ENCODE assay signal across 10 cellular contexts in the genomic region with DNA sequence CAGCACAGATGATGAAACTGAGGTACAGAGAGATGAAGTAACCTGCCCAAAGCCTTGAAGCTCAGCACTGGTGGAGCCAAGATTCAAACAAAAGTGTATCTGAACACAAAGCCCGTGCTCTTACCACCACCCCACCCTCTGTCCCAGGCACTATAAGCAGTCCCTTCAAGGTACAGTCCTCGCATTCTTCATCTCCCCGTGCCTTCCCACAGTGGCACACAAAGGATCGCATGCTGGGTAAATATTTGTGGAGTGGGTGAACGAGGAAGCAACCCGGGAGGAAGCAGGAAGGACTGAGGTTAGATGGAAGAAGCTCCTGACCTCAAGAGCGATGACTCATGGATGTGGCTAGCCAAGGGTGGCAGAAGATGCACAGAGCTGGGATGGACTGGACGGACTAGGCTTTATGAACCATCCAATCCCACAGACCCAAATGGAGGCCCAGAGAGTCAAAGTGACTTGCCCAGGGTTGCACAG. TPM values are rescaled to one million over a fixed set of nuclear protein-coding genes. Genes with fewer than 3 reads are reported as not detected.
A peak's percentile ranks its signal among the peaks of the same experiment; 100 is the strongest.
DNase-seq lines count a peak whose midpoint lies in the region; ATAC-seq and TF ChIP-seq lines count a peak whose summit lies in the region.
"Had no signal": no experiment of that assay in that cellular context is flagged by ENCODE, and none has a peak within 500 bp of the region (broad histone marks: within the 10 kb centered on the region; RNA-seq: fewer than 3 reads in every experiment).

No MANE protein-coding gene starts in this region.

- peak overlapping the region; percentile 86 for H3K27ac Mint-ChIP-seq in activated T-helper 17 cell treated with anti-CD3 and anti-CD28 coated beads, Interleukin-2, amount 50 U/mL, for 72 hours

- H3K4me3 Mint-ChIP-seq in activated T-helper 17 cell treated with anti-CD3 and anti-CD28 coated beads, Interleukin-2, amount 50 U/mL, for 72 hours, result peak overlapping the region; percentile 66

- H3K36me3 ChIP-seq in left lung (no peaks in the 10 kb centered on the region), H7 (replicated peaks; ENCODE audit: control insufficient read depth, insufficient read depth, low read length) (no peaks in the 10 kb centered on the region)
- H3K36me3 ChIP-seq: ascending aorta, Peyer's patch had no signal

- DNase-seq in DMS53 (lab: John Stamatoyannopoulos, UW) (peak; percentile 83), M059J (ENCODE audit: low read depth) (peak; percentile 91), left lung (no peak), anterior cingulate cortex (lab: John Stamatoyannopoulos, UW) (no peak), H7 (no peak)
- DNase-seq in activated CD4-positive, CD25-positive, alpha-beta regulatory T cell treated with anti-CD3 and anti-CD28 coated beads, Interleukin-2, amount 50 U/mL, for 72 hours, result no peak

- intact Hi-C loops in left lung (cut with DNase I), result no loop called here

- no peaks in the 10 kb centered on the region for H3K27me3 Mint-ChIP-seq in activated T-helper 17 cell treated with anti-CD3 and anti-CD28 coated beads, Interleukin-2, amount 50 U/mL, for 72 hours

- peaks cover 21% of the 10 kb centered on the region for H3K4me1 Mint-ChIP-seq in activated T-helper 17 cell treated with anti-CD3 and anti-CD28 coated beads, Interleukin-2, amount 50 U/mL, for 72 hours

- H3K27me3 ChIP-seq in left lung, result no peaks in the 10 kb centered on the region
- no peaks in the 10 kb centered on the region for H3K27me3 ChIP-seq in H7 (ENCODE audit: control insufficient read depth, insufficient read depth, low read length)
- H3K27me3 ChIP-seq: ascending aorta, Peyer's patch had no signal

- no peaks in the 10 kb centered on the region for H3K36me3 Mint-ChIP-seq in activated T-helper 17 cell treated with anti-CD3 and anti-CD28 coated beads, Interleukin-2, amount 50 U/mL, for 72 hours (ENCODE audit: low read depth)

- H3K9me3 ChIP-seq in left lung, result no peaks in the 10 kb centered on the region
- H3K9me3 ChIP-seq: ascending aorta, Peyer's patch had no signal

- no peaks in the 10 kb centered on the region for H3K9me3 Mint-ChIP-seq in activated T-helper 17 cell treated with anti-CD3 and anti-CD28 coated beads, Interleukin-2, amount 50 U/mL, for 72 hours

- no peak overlapping the region for H3K27ac ChIP-seq in left lung
- H3K27ac ChIP-seq: ascending aorta, Peyer's patch had no signal

- ATAC-seq in activated T-helper 17 cell treated with anti-CD3 and anti-CD28 coated beads, Interleukin-2, amount 50 U/mL, for 72 hours (replicated peaks), result peak; percentile 61
- peak; percentile 55 for ATAC-seq in left lung
- no peak for ATAC-seq in GM18873 (IDR thresholded peaks at IDR 0.05; ENCODE audit: low FRiP score, unreplicated experiment)

- TF ChIP-seq CTCF in left lung (IDR thresholded peaks at IDR 0.05), result no peak

- no peak overlapping the region for H3K4me3 ChIP-seq in left lung
- H3K4me3 ChIP-seq in H7 (ENCODE audit: insufficient read depth, low read depth, low read length), result no peak overlapping the region
- H3K4me3 ChIP-seq: ascending aorta, Peyer's patch had no signal

- peaks cover 2 to 37% of the 10 kb centered on the region in 2 donors for H3K4me1 ChIP-seq in left lung
- H3K4me1 ChIP-seq: ascending aorta, Peyer's patch had no signal

RNA-seq across cellular contexts. Expression of a gene that starts 18.4 kb away (rescaled TPM):
- total RNA-seq in M059J (2014; rRNA removed; shearing (Covaris generic)), result 18.8 and 20.4 TPM in 2 replicates
- under 1 TPM; 0.32 to 0.56 TPM for total RNA-seq in activated T-helper 17 cell treated with anti-CD3 and anti-CD28 coated beads, Interleukin-2, amount 50 U/mL, for 72 hours
- total RNA-seq in left lung, result 10 to 100 TPM; 15.6 to 17.3 TPM
- 13.4 and 16.9 TPM in 2 replicates for total RNA-seq in H7 (2014; rRNA removed; shearing (Covaris generic))

RNA-seq across cellular contexts. Expression of a gene that starts 37.9 kb away (rescaled TPM):
- 75.3 and 94.5 TPM in 2 replicates for total RNA-seq in M059J (2014; rRNA removed; shearing (Covaris generic))
- 100 to 1,000 TPM in 1 of 2 donors, 10 to 100 TPM in 1; 93.3 to 147 TPM for total RNA-seq in activated T-helper 17 cell treated with anti-CD3 and anti-CD28 coated beads, Interleukin-2, amount 50 U/mL, for 72 hours
- 100 to 1,000 TPM in 1 of 2 donors, 10 to 100 TPM in 1; 75.0 to 106 TPM for total RNA-seq in left lung
- 68.1 and 69.3 TPM in 2 replicates for total RNA-seq in H7 (2014; rRNA removed; shearing (Covaris generic))

Comparison
In these comparisons a context has a peak if more than half of its experiments do, and no peak if none do; other contexts are left out.
1. DNase-seq: peak in DMS53 (single experiment) and M059J (single experiment); none in left lung (0 of 2), anterior cingulate cortex (0 of 58), activated CD4-positive, CD25-positive, alpha-beta regulatory T cell treated with anti-CD3 and anti-CD28 coated beads, Interleukin-2, amount 50 U/mL, for 72 hours (single experiment) and H7 (single experiment).